8 cellular contexts compared by ENCODE assay signal in the genomic region with DNA sequence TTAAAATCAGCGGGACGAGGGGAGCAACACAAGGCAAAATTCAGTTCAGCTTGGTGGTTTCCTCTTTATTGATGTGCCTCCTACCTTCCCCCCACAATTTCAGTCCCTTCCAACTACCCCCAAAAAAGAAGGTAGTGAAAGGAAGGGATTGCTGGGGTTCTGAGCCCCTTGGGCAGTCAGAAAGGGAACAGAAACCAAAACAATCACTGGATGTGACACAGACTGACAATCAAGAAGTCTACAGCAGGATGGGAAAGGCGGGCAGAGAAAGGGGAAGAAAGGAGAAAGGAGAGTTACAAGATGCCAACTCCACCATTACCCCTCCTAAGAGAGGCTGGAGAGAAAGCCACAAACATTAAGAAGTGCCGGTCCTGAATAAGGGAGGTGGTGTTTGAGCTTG. TPM values are rescaled to one million over a fixed set of nuclear protein-coding genes. Genes with fewer than 3 reads are reported as not detected.
A peak's percentile ranks its signal among the peaks of the same experiment; 100 is the strongest.
DNase-seq lines count a peak whose midpoint lies in the region; ATAC-seq, FAIRE-seq and TF ChIP-seq lines count a peak whose summit lies in the region.

No MANE protein-coding gene starts in this region.

- no peak for FAIRE-seq in urothelium cell line (lab: Jason Lieb, UNC)

- H3K4me1 ChIP-seq in right cardiac atrium (ENCODE audit: control insufficient read depth, insufficient read depth, low read length) = peaks cover 9% of the 10 kb centered on the region
- H3K4me1 ChIP-seq in stomach smooth muscle (ENCODE audit: control insufficient read depth, insufficient read depth, low read length) = peaks cover 44% of the 10 kb centered on the region

- H3K4me3 Mint-ChIP-seq in T-helper 1 cell treated with Interleukin-12 subunit alpha and Interleukin-12 subunit beta and Interleukin-4 antibody, amounts not matched to agents 30 μg/mL and 1 μg/mL, for 36 hours = peak overlapping the region; percentile 92

- peaks cover 22 to 24% of the 10 kb centered on the region in 2 donors for H3K36me3 ChIP-seq in stomach smooth muscle (ENCODE audit: control insufficient read depth in 2 of 2, insufficient read depth in 2 of 2, low read length in 2 of 2)

- H3K4me3 ChIP-seq in WI38 (ENCODE audit: low read depth, low read length) (peak overlapping the region; percentile 92), right cardiac atrium (ENCODE audit: low read length) (peak overlapping the region; percentile 73), stomach smooth muscle (ENCODE audit: low read length in 2 of 2) (peak overlapping the region; percentile 92 to 96)

- H3K27ac ChIP-seq in right cardiac atrium (ENCODE audit: low read length) = no peak overlapping the region
- peak overlapping the region; percentile 25 for H3K27ac ChIP-seq in stomach smooth muscle (ENCODE audit: low read length)

- no peaks in the 10 kb centered on the region for H3K9me3 Mint-ChIP-seq in T-helper 1 cell treated with Interleukin-12 subunit alpha and Interleukin-12 subunit beta and Interleukin-4 antibody, amounts not matched to agents 30 μg/mL and 1 μg/mL, for 36 hours

- ATAC-seq in right cardiac atrium (no peak), left colon (no peak), GM18505 (IDR thresholded peaks at IDR 0.05; ENCODE audit: unreplicated experiment) (no peak)

- DNase-seq in T-helper 1 cell (no peak), right cardiac atrium (no peak), urothelium cell line (ENCODE audit: low spot score) (no peak), left colon (no peak)

- H3K27me3 ChIP-seq in right cardiac atrium (ENCODE audit: control insufficient read depth, insufficient read depth) = no peaks in the 10 kb centered on the region
- no peaks in the 10 kb centered on the region for H3K27me3 ChIP-seq in stomach smooth muscle (ENCODE audit: control insufficient read depth in 1 of 2, insufficient read depth in 2 of 2, low read length in 2 of 2)

- peak overlapping the region; percentile 96 for H3K27ac Mint-ChIP-seq in T-helper 1 cell treated with Interleukin-12 subunit alpha and Interleukin-12 subunit beta and Interleukin-4 antibody, amounts not matched to agents 30 μg/mL and 1 μg/mL, for 36 hours

- no peaks in the 10 kb centered on the region for H3K9me3 ChIP-seq in right cardiac atrium (ENCODE audit: control insufficient read depth, low read length)
- no peaks in the 10 kb centered on the region for H3K9me3 ChIP-seq in stomach smooth muscle (ENCODE audit: control insufficient read depth in 2 of 2, low read length in 2 of 2)

- no peak for TF ChIP-seq CTCF in WI38 (IDR thresholded peaks at IDR 0.05; ENCODE audit: low read depth, low read length)

- peaks cover 45% of the 10 kb centered on the region for H3K36me3 Mint-ChIP-seq in T-helper 1 cell treated with Interleukin-12 subunit alpha and Interleukin-12 subunit beta and Interleukin-4 antibody, amounts not matched to agents 30 μg/mL and 1 μg/mL, for 36 hours (ENCODE audit: low read depth)

- H3K9ac ChIP-seq in stomach smooth muscle (ENCODE audit: low read length in 2 of 2) = peak overlapping the region in 1 of 2 donors; percentile 6

- WGBS in right cardiac atrium = 56% methylated on average over 4 of the region's 4 CpGs

- no peak for TF ChIP-seq POLR2A in GM18505 (IDR thresholded peaks at IDR 0.05; ENCODE audit: borderline replicate concordance, extremely low read depth, insufficient read depth, insufficient read length)

- H3K27me3 Mint-ChIP-seq in T-helper 1 cell treated with Interleukin-12 subunit alpha and Interleukin-12 subunit beta and Interleukin-4 antibody, amounts not matched to agents 30 μg/mL and 1 μg/mL, for 36 hours (ENCODE audit: low read depth) = no peaks in the 10 kb centered on the region

- intact Hi-C loops in right cardiac atrium (cut with DNase I) (no loop called here), left colon (cut with DNase I, micrococcal nuclease) (no loop called here)

- peaks cover 52% of the 10 kb centered on the region for H3K4me1 Mint-ChIP-seq in T-helper 1 cell treated with Interleukin-12 subunit alpha and Interleukin-12 subunit beta and Interleukin-4 antibody, amounts not matched to agents 30 μg/mL and 1 μg/mL, for 36 hours (ENCODE audit: low read depth)

RNA-seq across cellular contexts. Expression of a gene that starts 1.1 kb away (rescaled TPM):
- 10 to 100 TPM; 22.2 to 30.4 (median 24.5) TPM for total RNA-seq in right cardiac atrium
- 18.8 TPM for polyA plus RNA-seq in right cardiac atrium
- 10 to 100 TPM; 33.9 to 44.1 TPM for total RNA-seq in left colon

RNA-seq across cellular contexts. Expression of a gene that starts 1.9 kb away (rescaled TPM):
- total RNA-seq in right cardiac atrium (100 to 1,000 TPM; 492 to 540 (median 522) TPM), left colon (100 to 1,000 TPM; 431 to 505 TPM)
- polyA plus RNA-seq in right cardiac atrium = 741 TPM

RNA-seq across cellular contexts. Expression of a gene that starts 6.1 kb away (rescaled TPM):
- total RNA-seq in right cardiac atrium (10 to 100 TPM; 20.0 to 26.1 (median 23.4) TPM), left colon (10 to 100 TPM; 30.9 to 34.9 TPM)
- polyA plus RNA-seq in right cardiac atrium = 14.6 TPM

RNA-seq across cellular contexts. Expression of a gene that starts 11.2 kb away (rescaled TPM):
- total RNA-seq in right cardiac atrium (100 to 1,000 TPM; 118 to 124 (median 122) TPM), left colon (100 to 1,000 TPM; 108 to 117 TPM)
- polyA plus RNA-seq in right cardiac atrium = 80.1 TPM

RNA-seq across cellular contexts. Expression of a gene that starts 11.6 kb away (rescaled TPM):
- total RNA-seq in right cardiac atrium (100 to 1,000 TPM in 1 of 4 donors, 10 to 100 TPM in 3; 37.9 to 100 (median 82.9) TPM), left colon (10 to 100 TPM; 42.4 to 55.4 TPM)
- 41.7 TPM for polyA plus RNA-seq in right cardiac atrium
